Comparison of ENCODE assay signal across 20 cellular contexts in the genomic region with DNA sequence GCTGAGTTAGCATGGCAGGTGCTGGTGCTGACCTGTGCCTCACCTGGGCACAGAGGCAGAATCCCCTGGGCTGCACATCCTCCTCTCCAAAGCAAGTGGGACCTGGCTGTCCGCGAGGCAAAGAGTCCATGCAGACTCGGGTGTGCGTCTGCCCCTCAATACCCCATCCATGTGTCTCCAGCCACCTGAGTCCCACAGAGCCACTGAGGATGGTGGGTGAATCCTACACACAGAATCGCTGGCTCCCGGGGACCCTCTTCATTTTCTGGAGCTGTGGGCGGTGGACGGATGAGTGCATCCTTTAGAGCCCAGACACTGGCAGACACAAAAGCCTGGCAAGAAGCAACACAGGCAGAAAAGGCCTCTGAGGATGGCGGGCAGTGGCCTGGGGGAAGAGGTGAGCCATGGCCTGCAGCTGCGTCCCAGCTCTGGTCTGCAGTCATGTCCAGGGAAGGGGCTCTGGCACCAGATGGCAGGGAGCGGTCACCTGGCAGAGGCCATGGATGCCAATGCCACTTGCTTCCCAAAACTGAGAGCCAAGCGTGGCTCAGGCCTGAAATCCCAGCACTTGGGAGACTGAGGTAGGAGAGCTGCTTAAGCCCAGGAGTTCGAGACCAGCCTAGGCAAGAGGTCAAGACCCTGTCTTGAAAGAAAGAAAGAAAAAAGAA. TPM values are rescaled to one million over a fixed set of nuclear protein-coding genes. Genes with fewer than 3 reads are reported as not detected.
"Had no signal": no experiment of that assay in that cellular context is flagged by ENCODE, and none has a peak within 500 bp of the region (broad histone marks: within the 10 kb centered on the region; RNA-seq: fewer than 3 reads in every experiment).

No MANE protein-coding gene starts in this region.

- H3K4me3 Mint-ChIP-seq: activated CD4-positive, alpha-beta T cell treated with anti-CD3 and anti-CD28 coated beads, Interleukin-2, amount 10 ng/mL, durations not matched to agents 7 days and 5 days; activated naive CD8-positive, alpha-beta T cell treated with anti-CD3 and anti-CD28 coated beads for 36 hours; brain; neural crest cell; stimulated activated naive CD8-positive, alpha-beta T cell treated with anti-CD3 and anti-CD28 coated beads, Interleukin-15, amount 100 ng/mL, for 72 hours; T-helper 1 cell treated with Interleukin-12 subunit alpha and Interleukin-12 subunit beta and Interleukin-4 antibody, amounts not matched to agents 30 μg/mL and 1 μg/mL, for 36 hours had no signal

- H3K27me3 Mint-ChIP-seq: activated CD4-positive, alpha-beta T cell treated with anti-CD3 and anti-CD28 coated beads, Interleukin-2, amount 10 ng/mL, durations not matched to agents 7 days and 5 days; activated naive CD8-positive, alpha-beta T cell treated with anti-CD3 and anti-CD28 coated beads for 36 hours; brain; stimulated activated naive CD8-positive, alpha-beta T cell treated with anti-CD3 and anti-CD28 coated beads, Interleukin-15, amount 100 ng/mL, for 72 hours had no signal

- H3K4me1 ChIP-seq: parathyroid adenoma, testis had no signal

- H3K4me3 ChIP-seq: mucosa of descending colon, testis, upper lobe of left lung had no signal

- H3K27me3 ChIP-seq: testis, upper lobe of left lung had no signal

- H3K27ac Mint-ChIP-seq: activated naive CD8-positive, alpha-beta T cell treated with anti-CD3 and anti-CD28 coated beads for 36 hours; activated T-cell treated with anti-CD3 and anti-CD28 coated beads, Interleukin-2, amount 50 U/mL, for 72 hours; T-helper 1 cell treated with Interleukin-12 subunit alpha and Interleukin-12 subunit beta and Interleukin-4 antibody, amounts not matched to agents 30 μg/mL and 1 μg/mL, for 36 hours had no signal

- ATAC-seq: activated T-cell treated with anti-CD3 and anti-CD28 coated beads, Interleukin-2, amount 50 U/mL, for 72 hours; esophagus mucosa; left lobe of liver; mucosa of descending colon; SK-N-SH treated with all-trans-retinoic acid at 6 μM for 48 hours; stimulated activated naive CD8-positive, alpha-beta T cell treated with anti-CD3 and anti-CD28 coated beads, Interleukin-15, amount 100 ng/mL, for 72 hours had no signal

- H3K9me3 ChIP-seq: mucosa of descending colon, testis, upper lobe of left lung had no signal

- DNase-seq: activated CD4-positive, alpha-beta T cell treated with anti-CD3 and anti-CD28 coated beads, Interleukin-2, amount 10 ng/mL, durations not matched to agents 7 days and 5 days; activated CD4-positive, CD25-positive, alpha-beta regulatory T cell; activated CD8-positive, alpha-beta memory T cell treated with anti-CD3 and anti-CD28 coated beads, Interleukin-2, amount 50 U/mL, for 48 hours; activated naive CD8-positive, alpha-beta T cell treated with anti-CD3 and anti-CD28 coated beads for 36 hours; activated T-cell treated with anti-CD3 and anti-CD28 coated beads, Interleukin-2, amount 50 U/mL, for 72 hours; amygdala; mucosa of descending colon; stimulated activated CD4-positive, alpha-beta T cell treated with anti-CD3 and anti-CD28 coated beads, Interleukin-1b, Interleukin-23, amount 100 ng/mL, for 48 hours; stimulated activated naive CD8-positive, alpha-beta T cell treated with anti-CD3 and anti-CD28 coated beads, Interleukin-15, amount 100 ng/mL, for 72 hours; testis; upper lobe of left lung had no signal

- H3K27ac ChIP-seq: parathyroid adenoma, testis had no signal

- H3K9me3 Mint-ChIP-seq: activated CD4-positive, alpha-beta T cell treated with anti-CD3 and anti-CD28 coated beads, Interleukin-2, amount 10 ng/mL, durations not matched to agents 7 days and 5 days; activated naive CD8-positive, alpha-beta T cell treated with anti-CD3 and anti-CD28 coated beads for 36 hours; activated T-cell treated with anti-CD3 and anti-CD28 coated beads, Interleukin-2, amount 50 U/mL, for 72 hours; brain; neural crest cell; stimulated activated naive CD8-positive, alpha-beta T cell treated with anti-CD3 and anti-CD28 coated beads, Interleukin-15, amount 100 ng/mL, for 72 hours; T-helper 1 cell treated with Interleukin-12 subunit alpha and Interleukin-12 subunit beta and Interleukin-4 antibody, amounts not matched to agents 30 μg/mL and 1 μg/mL, for 36 hours had no signal

RNA-seq across cellular contexts. Expression of gene PDIA2, which starts 39.6 kb away (rescaled TPM):
- total RNA-seq: activated CD4-positive, alpha-beta T cell treated with anti-CD3 and anti-CD28 coated beads, Interleukin-2, amount 10 ng/mL, durations not matched to agents 7 days and 5 days; activated naive CD8-positive, alpha-beta T cell treated with anti-CD3 and anti-CD28 coated beads for 36 hours; esophagus mucosa had no signal

RNA-seq across cellular contexts. Expression of gene ARHGDIG, which starts 42.2 kb away (rescaled TPM):
- total RNA-seq: activated CD4-positive, alpha-beta T cell treated with anti-CD3 and anti-CD28 coated beads, Interleukin-2, amount 10 ng/mL, durations not matched to agents 7 days and 5 days; activated naive CD8-positive, alpha-beta T cell treated with anti-CD3 and anti-CD28 coated beads for 36 hours; dermis microvascular lymphatic vessel endothelial cell; esophagus mucosa had no signal

RNA-seq across cellular contexts. Expression of gene RGS11, which starts 46.9 kb away (rescaled TPM):
- total RNA-seq: activated CD4-positive, alpha-beta T cell treated with anti-CD3 and anti-CD28 coated beads, Interleukin-2, amount 10 ng/mL, durations not matched to agents 7 days and 5 days; activated naive CD8-positive, alpha-beta T cell treated with anti-CD3 and anti-CD28 coated beads for 36 hours had no signal
- polyA plus RNA-seq: keratinocyte had no signal
